ENCODE assay signal across 13 cellular contexts in the genomic region with DNA sequence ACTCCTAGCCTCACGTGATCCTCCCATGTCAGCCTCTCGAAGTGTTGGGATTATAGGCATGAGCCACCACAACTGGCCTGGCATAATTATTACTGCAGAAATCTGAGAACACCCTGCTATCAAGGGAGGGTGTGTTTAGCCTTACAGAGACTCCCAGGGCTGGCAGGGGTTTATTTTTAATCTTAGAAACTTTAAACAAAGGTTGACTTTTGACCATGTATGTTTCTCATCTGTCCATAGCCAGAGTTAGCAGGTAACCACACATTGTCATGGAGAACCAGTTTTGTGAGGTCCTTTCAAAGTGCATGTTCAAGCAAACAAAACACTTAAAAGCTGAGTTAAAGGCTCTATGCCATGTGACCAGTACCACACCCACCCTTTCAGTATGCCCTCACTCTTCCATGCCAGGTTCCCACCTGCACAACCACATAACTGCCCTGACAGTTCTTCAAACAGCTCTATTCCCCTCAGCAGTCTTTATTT. TPM values are rescaled to one million over a fixed set of nuclear protein-coding genes. Genes with fewer than 3 reads are reported as not detected.
A peak's percentile ranks its signal among the peaks of the same experiment; 100 is the strongest.
DNase-seq lines count a peak whose midpoint lies in the region; ATAC-seq and TF ChIP-seq lines count a peak whose summit lies in the region.
"Had no signal": no experiment of that assay in that cellular context is flagged by ENCODE, and none has a peak within 500 bp of the region (broad histone marks: within the 10 kb centered on the region; RNA-seq: fewer than 3 reads in every experiment).

No MANE protein-coding gene starts in this region.

- H3K4me3 Mint-ChIP-seq in naive thymus-derived CD4-positive, alpha-beta T cell: no peak overlapping the region

- no peak overlapping the region for H3K9ac ChIP-seq in Karpas-422 (ENCODE audit: low read length)

- peaks cover 81% of the 10 kb centered on the region for H4K20me1 ChIP-seq in Karpas-422 (ENCODE audit: insufficient read depth, low read depth, low read length)

- no peak overlapping the region for H3K4me3 ChIP-seq in Karpas-422 (ENCODE audit: low read length)
- H3K4me3 ChIP-seq in adrenal gland: no peak overlapping the region
- H3K4me3 ChIP-seq in naive thymus-derived CD4-positive, alpha-beta T cell (ENCODE audit: low read length): no peak overlapping the region
- H3K4me3 ChIP-seq in MG63: no peak overlapping the region

- peaks cover 94% of the 10 kb centered on the region for H3K4me1 ChIP-seq in Karpas-422 (ENCODE audit: low read length)
- peaks cover 74 to 98% of the 10 kb centered on the region in 2 donors for H3K4me1 ChIP-seq in adrenal gland (replicated peaks in 1 of 2)
- H3K4me1 ChIP-seq in naive thymus-derived CD4-positive, alpha-beta T cell (ENCODE audit: control insufficient read depth in 2 of 2, insufficient read depth in 2 of 2, low read length in 2 of 2): peaks cover 1 to 10% of the 10 kb centered on the region in 2 donors

- H3K36me3 ChIP-seq in Karpas-422 (ENCODE audit: insufficient read depth, low read length): peaks cover 37% of the 10 kb centered on the region
- peaks cover 0 to 8% of the 10 kb centered on the region in 2 donors for H3K36me3 ChIP-seq in adrenal gland (replicated peaks in 1 of 2)
- peaks cover 0 to 4% (median 0%) of the 10 kb centered on the region in 3 experiments for H3K36me3 ChIP-seq in naive thymus-derived CD4-positive, alpha-beta T cell (ENCODE audit: control insufficient read depth in 2 of 3, insufficient read depth in 3 of 3, low read length in 3 of 3)
- H3K36me3 ChIP-seq in MG63: peaks cover 29% of the 10 kb centered on the region

- no peaks in the 10 kb centered on the region for H3K9me2 ChIP-seq in Karpas-422 (replicated peaks; ENCODE audit: insufficient read depth, low read length)

- CTCF ChIA-PET in naive thymus-derived CD4-positive, alpha-beta T cell (lab: Charles Lee): no interaction called here

- no peak overlapping the region for H2AFZ ChIP-seq in Karpas-422 (ENCODE audit: low read length)

- intact Hi-C loops in adrenal gland (cut with DNase I): no loop called here
- intact Hi-C loops in naive thymus-derived CD4-positive, alpha-beta T cell (cut with micrococcal nuclease): loop anchor here in 1 of 2 donors (1.0 kb wide), 1 partner anchor 8 kb away; no protein-coding TSS in a partner anchor

- TF ChIP-seq POLR2A in adrenal gland (IDR thresholded peaks at IDR 0.05): no peak

- H3K27ac ChIP-seq in Karpas-422 (ENCODE audit: low read length) (peak overlapping the region; percentile 51; the same call in 1 of the 2 replicates), adrenal gland (peak overlapping the region in 3 of 5 donors; percentile 61 to 99 (median 62))
- no peak overlapping the region for H3K27ac ChIP-seq in naive thymus-derived CD4-positive, alpha-beta T cell (ENCODE audit: low read depth, low read length)

- peak overlapping the region; percentile 22 for H3K4me2 ChIP-seq in Karpas-422 (ENCODE audit: low read depth, low read length, poor library complexity, severe bottlenecking)

- H3K9me3 ChIP-seq in Karpas-422 (ENCODE audit: low read length) (no peaks in the 10 kb centered on the region), adrenal gland (replicated peaks in 1 of 3) (no peaks in the 10 kb centered on the region), MG63 (no peaks in the 10 kb centered on the region)
- H3K9me3 ChIP-seq in naive thymus-derived CD4-positive, alpha-beta T cell (ENCODE audit: control insufficient read depth in 2 of 3, low read length in 3 of 3): no peaks in the 10 kb centered on the region

- 41 to 66% (median 63%) methylated on average over 2 of the region's 2 CpGs for WGBS in adrenal gland, 4 donors

- peaks cover 95% of the 10 kb centered on the region for H3K79me2 ChIP-seq in Karpas-422 (ENCODE audit: low read length)

- H3K36me3 Mint-ChIP-seq in naive thymus-derived CD4-positive, alpha-beta T cell: peaks cover 3 to 31% (median 16%) of the 10 kb centered on the region in 5 donors

- ATAC-seq in naive thymus-derived CD4-positive, alpha-beta T cell: no peak
- ATAC-seq in GM21360 (IDR thresholded peaks at IDR 0.05; ENCODE audit: unreplicated experiment) (no peak), GM19463 (IDR thresholded peaks at IDR 0.05; ENCODE audit: unreplicated experiment) (no peak)

- DNase-seq in DMS53 treated with DMSO at 0.1 percent for 48 hours (lab: John Stamatoyannopoulos, UW; ENCODE audit: unreplicated experiment) (peak; percentile 49), Karpas-422 (peak; percentile 41), adrenal gland (peak in 1 of 7 donors; percentile 17), HK-2 (ENCODE audit: unreplicated experiment) (no peak), MG63 (no peak)
- no peak for DNase-seq in naive thymus-derived CD4-positive, alpha-beta T cell
- DNase-seq: MV-4-11, posterior cingulate gyrus had no signal

- H3K4me1 Mint-ChIP-seq in naive thymus-derived CD4-positive, alpha-beta T cell: peaks cover 47 to 92% (median 78%) of the 10 kb centered on the region in 7 donors

- H3K9me3 Mint-ChIP-seq in naive thymus-derived CD4-positive, alpha-beta T cell: peaks cover 0 to 5% (median 0%) of the 10 kb centered on the region in 11 donors

- no peak for TF ChIP-seq CTCF in adrenal gland (IDR thresholded peaks at IDR 0.05)

- no peaks in the 10 kb centered on the region for H3K27me3 Mint-ChIP-seq in naive thymus-derived CD4-positive, alpha-beta T cell

- POLR2A ChIA-PET in naive thymus-derived CD4-positive, alpha-beta T cell (lab: Charles Lee): interaction anchor here (3.6 kb wide), 1 partner anchor 10 kb away, joined by 24 read pairs; a partner anchor contains a TSS

- H3K27me3 ChIP-seq in Karpas-422 (ENCODE audit: low read length): no peaks in the 10 kb centered on the region
- no peaks in the 10 kb centered on the region for H3K27me3 ChIP-seq in adrenal gland
- no peaks in the 10 kb centered on the region for H3K27me3 ChIP-seq in naive thymus-derived CD4-positive, alpha-beta T cell (ENCODE audit: control insufficient read depth in 2 of 2, insufficient read depth in 2 of 2, low read length in 2 of 2)
- no peaks in the 10 kb centered on the region for H3K27me3 ChIP-seq in MG63

- H3K27ac Mint-ChIP-seq in naive thymus-derived CD4-positive, alpha-beta T cell: peak overlapping the region in 5 of 9 donors; percentile 7 to 71 (median 53)

RNA-seq across cellular contexts. Expression of a gene that starts 11.1 kb away (rescaled TPM):
- total RNA-seq in Karpas-422 (2014; rRNA removed; shearing (Covaris generic); ENCODE audit: low replicate concordance): 160 and 323 TPM in 2 replicates
- total RNA-seq in adrenal gland: 100 to 1,000 TPM in 6 of 8 donors, 10 to 100 TPM in 2; 59.8 to 216 (median 121) TPM
- polyA plus RNA-seq in adrenal gland: 10 to 100 TPM; 22.1 to 75.6 (median 24.3) TPM
- total RNA-seq in naive thymus-derived CD4-positive, alpha-beta T cell: 10 to 100 TPM; 19.8 to 39.2 (median 31.0) TPM
- 10 to 100 TPM; 13.9 to 23.1 TPM for polyA plus RNA-seq in naive thymus-derived CD4-positive, alpha-beta T cell
- 27.4 and 31.3 TPM in 2 replicates for total RNA-seq in MG63 (2014; rRNA removed; shearing (Covaris generic); ENCODE audit: low replicate concordance)

RNA-seq across cellular contexts. Expression of a gene that starts 48.1 kb away (rescaled TPM):
- 0.22 TPM in 1 of 2 replicates, not detected in the other for total RNA-seq in Karpas-422 (2014; rRNA removed; shearing (Covaris generic); ENCODE audit: low replicate concordance)
- under 1 TPM in 3 of 8 donors, not detected in 5; 0.46 to 0.55 (median 0.47) TPM for total RNA-seq in adrenal gland
- not detected for polyA plus RNA-seq in adrenal gland
- total RNA-seq in naive thymus-derived CD4-positive, alpha-beta T cell: 1 to 10 TPM in 1 of 5 experiments, under 1 TPM in 4; 0.24 to 1.4 (median 0.53) TPM
- not detected for polyA plus RNA-seq in naive thymus-derived CD4-positive, alpha-beta T cell
- total RNA-seq in MG63 (2014; rRNA removed; shearing (Covaris generic); ENCODE audit: low replicate concordance): 0.66 TPM in 1 of 2 replicates, not detected in the other
- total RNA-seq: G401, H1, kidney epithelial cell had no signal
- polyA plus RNA-seq: H1 had no signal

Comparison
In these comparisons a context has a peak if more than half of its experiments do, and no peak if none do; other contexts are left out.
1. DNase-seq: peak in DMS53 treated with DMSO at 0.1 percent for 48 hours (single experiment) and Karpas-422 (single experiment); none in naive thymus-derived CD4-positive, alpha-beta T cell (0 of 9), HK-2 (single experiment) and MG63 (single experiment).